ENCODE assay signal across 8 cellular contexts in the genomic region with DNA sequence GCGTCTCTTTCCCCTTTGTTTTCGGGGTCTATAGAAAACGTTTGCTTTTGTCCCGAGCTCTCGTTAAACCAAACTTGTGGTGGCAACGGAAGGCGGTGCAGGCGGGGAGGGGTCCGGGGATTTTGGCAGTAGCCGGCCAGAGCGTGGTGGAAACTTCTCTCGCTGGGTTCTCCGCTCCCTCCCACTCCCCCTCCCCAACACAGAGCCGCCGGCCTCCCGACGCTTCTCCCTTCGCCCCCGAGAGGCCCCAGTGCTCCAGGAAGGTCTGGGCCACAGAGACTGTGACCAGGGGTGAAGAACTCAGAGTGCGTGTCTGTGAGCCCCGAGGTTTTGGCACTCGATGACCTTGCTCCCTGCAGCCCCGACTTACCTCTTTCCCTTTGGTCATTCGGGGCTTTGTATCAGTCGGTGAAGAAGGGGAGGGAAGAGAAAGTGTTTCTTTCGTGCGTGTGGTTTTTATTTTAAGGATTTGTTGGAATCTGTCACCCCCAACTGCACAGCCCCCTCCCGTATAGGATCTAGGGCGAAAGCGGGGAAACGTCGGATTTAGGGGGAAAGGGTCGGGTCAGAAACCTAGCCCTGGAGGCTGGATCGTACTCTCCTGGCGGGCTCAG. TPM values are rescaled to one million over a fixed set of nuclear protein-coding genes. Genes with fewer than 3 reads are reported as not detected.
DNase-seq lines count a peak whose midpoint lies in the region; TF ChIP-seq lines count a peak whose summit lies in the region.

No MANE protein-coding gene starts in this region.

- CTCF ChIA-PET in OCI-LY7 (lab: Charles Lee; ENCODE audit: unreplicated experiment), result no interaction called here

- no peaks in the 10 kb centered on the region for H4K20me1 ChIP-seq in OCI-LY7 (ENCODE audit: insufficient read depth, low read length)

- TF ChIP-seq CTCF in OCI-LY7 (conservative IDR thresholded peaks at IDR 0.05; ENCODE audit: low read length), result no peak

- no peaks in the 10 kb centered on the region for H3K79me2 ChIP-seq in OCI-LY7 (ENCODE audit: insufficient read depth, low read depth, low read length)

- no peak overlapping the region; the same call in 1 of the 2 replicates for H2AFZ ChIP-seq in OCI-LY7 (ENCODE audit: low read length)

- no peaks in the 10 kb centered on the region for H3K27me3 ChIP-seq in rectal smooth muscle tissue (ENCODE audit: control insufficient read depth, insufficient read depth, low read length)

- POLR2A ChIA-PET in OCI-LY7 (lab: Charles Lee), result interaction anchor here (1.0 to 1.5 kb wide), 2 partner anchors 9 to 10 kb away, joined by 3 to 6 read pairs; no protein-coding TSS in a partner anchor

- peak overlapping the region; percentile 38 for H3K9ac ChIP-seq in rectal smooth muscle tissue (ENCODE audit: low read length)

- intact Hi-C loops in OCI-LY7 (cut with micrococcal nuclease; ENCODE audit: unreplicated experiment), result no loop called here

- H3K36me3 ChIP-seq in OCI-LY7 (ENCODE audit: insufficient read depth, low read length), result no peaks in the 10 kb centered on the region
- H3K36me3 ChIP-seq in rectal smooth muscle tissue (ENCODE audit: control insufficient read depth, insufficient read depth, low read length), result no peaks in the 10 kb centered on the region

- H3K4me3 ChIP-seq in GM08714 (ENCODE audit: low read length) (peak overlapping the region; percentile 40; the same call in 1 of the 2 replicates), OCI-LY7 (ENCODE audit: low read depth, low read length, poor library complexity, severe bottlenecking) (peak overlapping the region; percentile 76), rectal smooth muscle tissue (ENCODE audit: low read length) (peak overlapping the region; percentile 66)

- H3K4me2 ChIP-seq in OCI-LY7 (ENCODE audit: low read length), result peak overlapping the region; percentile 90

- peaks cover 64% of the 10 kb centered on the region for H3K4me1 ChIP-seq in OCI-LY7 (ENCODE audit: insufficient read depth, low read length, poor library complexity, severe bottlenecking)
- H3K4me1 ChIP-seq in rectal smooth muscle tissue (ENCODE audit: control insufficient read depth, insufficient read depth, low read length), result peaks cover 8% of the 10 kb centered on the region

- H3K27ac ChIP-seq in OCI-LY7 (ENCODE audit: low read depth, low read length, poor library complexity, severe bottlenecking) (peak overlapping the region; percentile 74), epithelial cell of prostate (peak overlapping the region; percentile 51), rectal smooth muscle tissue (ENCODE audit: low read depth, low read length) (peak overlapping the region; percentile 76)

- no peak for DNase-seq in OCI-LY7 (ENCODE audit: low spot score)
- DNase-seq in epithelial cell of prostate (ENCODE audit: low read depth, low spot score), result no peak
- no peak for DNase-seq in 8988T
- no peak for DNase-seq in NCI-H1105 (lab: John Stamatoyannopoulos, UW)
- no peak for DNase-seq in NCI-H1694 treated with DMSO at 0.1 percent for 48 hours (lab: John Stamatoyannopoulos, UW)
- DNase-seq in germinal center (ENCODE audit: low spot score), result no peak

- BruUV-seq in OCI-LY7 (replicated peaks; lab: Mats Ljungman, UMichigan), result TSS peak; percentile 84

- no peaks in the 10 kb centered on the region for H3K9me2 ChIP-seq in OCI-LY7 (ENCODE audit: insufficient read depth, low read length)

- no peaks in the 10 kb centered on the region for H3K9me3 ChIP-seq in OCI-LY7 (ENCODE audit: low read length)

RNA-seq across cellular contexts. Expression of a gene that starts 9.0 kb away (rescaled TPM):
- total RNA-seq in OCI-LY7 (2014; rRNA removed; shearing (Covaris generic)), result 55.6 and 64.3 TPM in 2 replicates
- total RNA-seq in OCI-LY7 (2022), result 48.0 and 52.2 TPM in 2 replicates
